In genomic region chr6:138678168-138678567, GRCh38 we compare ENCODE assay signal across 2 cellular contexts.
"Had no signal": no experiment of that assay in that cellular context is flagged by ENCODE, and none has a peak within 500 bp of the region (broad histone marks: within the 10 kb centered on the region; RNA-seq: fewer than 3 reads in every experiment).

No MANE protein-coding gene starts in this region.

- DNase-seq: IMR-90, KBM-7 had no signal
